Comparison of ENCODE assay signal across 1 cellular context in genomic region chr12:58950739-58951100, GRCh38.
TF ChIP-seq lines count a peak whose summit lies in the region.

No MANE protein-coding gene starts in this region.

TF ChIP-seq in HepG2, 621 proteins besides CTCF, POLR2A, EP300 and RAD21 (continued from another document):
- TF ChIP-seq HINFP (CRISPR knock-in tag; IDR thresholded peaks at IDR 0.05; ENCODE audit: low read depth) (no peak), HMG20A (CRISPR knock-in tag; IDR thresholded peaks at IDR 0.05; ENCODE audit: borderline replicate concordance) (no peak), ZNF530 (CRISPR knock-in tag; IDR thresholded peaks at IDR 0.05; ENCODE audit: low read depth) (no peak), CHCHD3 (CRISPR knock-in tag; IDR thresholded peaks at IDR 0.05) (no peak), KDM5B (CRISPR knock-in tag; IDR thresholded peaks at IDR 0.05; ENCODE audit: borderline replicate concordance) (no peak), YEATS4 (CRISPR knock-in tag; IDR thresholded peaks at IDR 0.05; ENCODE audit: borderline replicate concordance) (no peak), ZIK1 (CRISPR knock-in tag; IDR thresholded peaks at IDR 0.05; ENCODE audit: borderline replicate concordance, low read depth) (no peak), MAFK (conservative IDR thresholded peaks at IDR 0.05 in 1 of 2, IDR thresholded peaks at IDR 0.05 in 1 of 2; ENCODE audit: low read length in 2 of 2) (no peak), MYPOP (CRISPR knock-in tag; IDR thresholded peaks at IDR 0.05) (no peak), FOXA1 (IDR thresholded peaks at IDR 0.05) (no peak), FOXA1 (CRISPR knock-in tag; IDR thresholded peaks at IDR 0.05) (no peak)
